Comparison of ENCODE assay signal across 19 cellular contexts in genomic region chr1:160584784-160585183, GRCh38. TPM values are rescaled to one million over a fixed set of nuclear protein-coding genes. Genes with fewer than 3 reads are reported as not detected.
DNase-seq lines count a peak whose midpoint lies in the region; ATAC-seq and TF ChIP-seq lines count a peak whose summit lies in the region.
"Had no signal": no experiment of that assay in that cellular context is flagged by ENCODE, and none has a peak within 500 bp of the region (broad histone marks: within the 10 kb centered on the region; RNA-seq: fewer than 3 reads in every experiment).

No MANE protein-coding gene starts in this region.

- H3K9me2 ChIP-seq in OCI-LY1 (ENCODE audit: low read depth, low read length) = no peaks in the 10 kb centered on the region

- H3K4me1 ChIP-seq in OCI-LY1 (ENCODE audit: insufficient read depth, low read length, severe bottlenecking) = peaks cover 20% of the 10 kb centered on the region

- no peak overlapping the region for H3K4me3 Mint-ChIP-seq in activated CD8-positive, alpha-beta memory T cell treated with anti-CD3 and anti-CD28 coated beads, Interleukin-2, amount 10 ng/mL, durations not matched to agents 7 days and 5 days
- peak overlapping the region; percentile 55 for H3K4me3 Mint-ChIP-seq in central memory CD8-positive, alpha-beta T cell
- H3K4me3 Mint-ChIP-seq in stimulated activated naive B cell treated with anti-CD40 and anti-IgM and Interleukin-4, amounts not matched to agents 10 μg/mL and 1 μg/mL and 100 μg/mL, for 72 hours = no peak overlapping the region
- H3K4me3 Mint-ChIP-seq: CD14-positive monocyte had no signal

- H3F3A ChIP-seq in OCI-LY1 (ENCODE audit: insufficient read depth, low read length) = no peaks in the 10 kb centered on the region

- H3K79me2 ChIP-seq in OCI-LY1 (ENCODE audit: insufficient read depth, low read length) = no peaks in the 10 kb centered on the region

- CTCF ChIA-PET in activated CD8-positive, alpha-beta memory T cell treated with anti-CD3 and anti-CD28 coated beads, Interleukin-2, amount 10 ng/mL, durations not matched to agents 7 days and 5 days (lab: Charles Lee) = interaction anchor here (0.9 to 1.8 kb wide), 5 partner anchors 14 to 293 kb away, joined by 3 to 12 read pairs (median 4); no protein-coding TSS in a partner anchor

- H3K36me3 Mint-ChIP-seq in activated CD8-positive, alpha-beta memory T cell treated with anti-CD3 and anti-CD28 coated beads, Interleukin-2, amount 10 ng/mL, durations not matched to agents 7 days and 5 days = peaks cover 17% of the 10 kb centered on the region
- H3K36me3 Mint-ChIP-seq in central memory CD8-positive, alpha-beta T cell (ENCODE audit: insufficient read depth) = no peaks in the 10 kb centered on the region
- peaks cover 2 to 4% of the 10 kb centered on the region in 2 donors for H3K36me3 Mint-ChIP-seq in stimulated activated naive B cell treated with anti-CD40 and anti-IgM and Interleukin-4, amounts not matched to agents 10 μg/mL and 1 μg/mL and 100 μg/mL, for 72 hours

- no peak for DNase-seq in activated CD8-positive, alpha-beta memory T cell treated with anti-CD3 and anti-CD28 coated beads, Interleukin-2, amount 10 ng/mL, durations not matched to agents 7 days and 5 days
- no peak for DNase-seq in activated CD8-positive, alpha-beta memory T cell treated with anti-CD3 and anti-CD28 coated beads for 24 hours
- no peak for DNase-seq in central memory CD8-positive, alpha-beta T cell (ENCODE audit: low spot score in 2 of 2)
- no peak for DNase-seq in stimulated activated naive B cell treated with anti-CD40 and anti-IgM and Interleukin-4, amounts not matched to agents 10 μg/mL and 1 μg/mL and 100 μg/mL, for 72 hours
- DNase-seq in AML-193 (lab: John Stamatoyannopoulos, UW) (no peak), NCI-H1105 treated with DMSO at 0.1 percent for 48 hours (lab: John Stamatoyannopoulos, UW) (no peak)
- DNase-seq: DMS79 treated with DMSO at 0.1 percent for 48 hours, Karpas-422, MG63, NCI-H1092, NCI-H2081 treated with DMSO at 0.1 percent for 48 hours, NCI-H524, SHP77 had no signal

- no peak overlapping the region for H3K9ac ChIP-seq in OCI-LY1 (ENCODE audit: low read length)

- H4K20me1 ChIP-seq in OCI-LY1 (ENCODE audit: insufficient read depth, low read length) = no peaks in the 10 kb centered on the region

- no peak for ATAC-seq in activated CD8-positive, alpha-beta memory T cell treated with anti-CD3 and anti-CD28 coated beads, Interleukin-2, amount 10 ng/mL, durations not matched to agents 7 days and 5 days
- ATAC-seq in central memory CD8-positive, alpha-beta T cell (replicated peaks; ENCODE audit: extremely low read depth, poor library complexity, severe bottlenecking) = no peak
- ATAC-seq in stimulated activated naive B cell treated with anti-CD40 and anti-IgM and Interleukin-4, amounts not matched to agents 10 μg/mL and 1 μg/mL and 100 μg/mL, for 72 hours (replicated peaks) = no peak
- ATAC-seq in HG03565 (IDR thresholded peaks at IDR 0.05; ENCODE audit: unreplicated experiment) = no peak

- peak overlapping the region; percentile 33; the same call in 1 of the 2 replicates for H2AFZ ChIP-seq in OCI-LY1 (ENCODE audit: low read length)

- peaks cover 6% of the 10 kb centered on the region for H3K9me3 Mint-ChIP-seq in activated CD8-positive, alpha-beta memory T cell treated with anti-CD3 and anti-CD28 coated beads, Interleukin-2, amount 10 ng/mL, durations not matched to agents 7 days and 5 days (ENCODE audit: low read depth)
- no peaks in the 10 kb centered on the region for H3K9me3 Mint-ChIP-seq in central memory CD8-positive, alpha-beta T cell
- peaks cover 0 to 4% of the 10 kb centered on the region in 2 donors for H3K9me3 Mint-ChIP-seq in stimulated activated naive B cell treated with anti-CD40 and anti-IgM and Interleukin-4, amounts not matched to agents 10 μg/mL and 1 μg/mL and 100 μg/mL, for 72 hours

- no peak overlapping the region for H3K27ac ChIP-seq in OCI-LY1 (ENCODE audit: low read depth, low read length, poor library complexity, severe bottlenecking)

- H3K4me3 ChIP-seq in OCI-LY1 (ENCODE audit: low read depth, low read length, poor library complexity, severe bottlenecking) = no peak overlapping the region
- H3K4me3 ChIP-seq: MG63 had no signal

- no peaks in the 10 kb centered on the region for H3K9me3 ChIP-seq in OCI-LY1 (ENCODE audit: low read length)
- H3K9me3 ChIP-seq: MG63 had no signal

- peaks cover 32% of the 10 kb centered on the region for H3K4me1 Mint-ChIP-seq in activated CD8-positive, alpha-beta memory T cell treated with anti-CD3 and anti-CD28 coated beads, Interleukin-2, amount 10 ng/mL, durations not matched to agents 7 days and 5 days
- H3K4me1 Mint-ChIP-seq in central memory CD8-positive, alpha-beta T cell = peaks cover 60% of the 10 kb centered on the region
- peaks cover 14 to 33% of the 10 kb centered on the region in 2 donors for H3K4me1 Mint-ChIP-seq in stimulated activated naive B cell treated with anti-CD40 and anti-IgM and Interleukin-4, amounts not matched to agents 10 μg/mL and 1 μg/mL and 100 μg/mL, for 72 hours

- no peak for TF ChIP-seq CTCF in OCI-LY1 (IDR thresholded peaks at IDR 0.05; ENCODE audit: low read length)

- H3K4me2 ChIP-seq in OCI-LY1 (ENCODE audit: low read length) = no peak overlapping the region

- H3K36me3 ChIP-seq in OCI-LY1 (ENCODE audit: insufficient read depth, low read length) = no peaks in the 10 kb centered on the region
- H3K36me3 ChIP-seq: MG63 had no signal

- H3K27me3 Mint-ChIP-seq in activated CD8-positive, alpha-beta memory T cell treated with anti-CD3 and anti-CD28 coated beads, Interleukin-2, amount 10 ng/mL, durations not matched to agents 7 days and 5 days = no peaks in the 10 kb centered on the region
- no peaks in the 10 kb centered on the region for H3K27me3 Mint-ChIP-seq in central memory CD8-positive, alpha-beta T cell
- H3K27me3 Mint-ChIP-seq in stimulated activated naive B cell treated with anti-CD40 and anti-IgM and Interleukin-4, amounts not matched to agents 10 μg/mL and 1 μg/mL and 100 μg/mL, for 72 hours = no peaks in the 10 kb centered on the region

- H3K27ac Mint-ChIP-seq in activated CD8-positive, alpha-beta memory T cell treated with anti-CD3 and anti-CD28 coated beads, Interleukin-2, amount 10 ng/mL, durations not matched to agents 7 days and 5 days = peak overlapping the region; percentile 1
- peak overlapping the region; percentile 76 for H3K27ac Mint-ChIP-seq in central memory CD8-positive, alpha-beta T cell (ENCODE audit: low read depth)
- peak overlapping the region; percentile 20 for H3K27ac Mint-ChIP-seq in stimulated activated naive B cell treated with anti-CD40 and anti-IgM and Interleukin-4, amounts not matched to agents 10 μg/mL and 1 μg/mL and 100 μg/mL, for 72 hours
- H3K27ac Mint-ChIP-seq: CD14-positive monocyte had no signal

- no peaks in the 10 kb centered on the region for H3K27me3 ChIP-seq in OCI-LY1 (ENCODE audit: insufficient read depth, low read length)

RNA-seq across cellular contexts. Expression of gene CD84, which starts 5.5 kb away (rescaled TPM):
- total RNA-seq in activated CD8-positive, alpha-beta memory T cell treated with anti-CD3 and anti-CD28 coated beads, Interleukin-2, amount 10 ng/mL, durations not matched to agents 7 days and 5 days = 10 to 100 TPM; 29.9 to 34.6 TPM
- total RNA-seq: A673, G401, H4 had no signal

Comparison
In these comparisons a context has a peak if more than half of its experiments do, and no peak if none do; other contexts are left out.
1. H3K27ac Mint-ChIP-seq: peak in every context shown above with its lines; median percentile 76 in central memory CD8-positive, alpha-beta T cell; 20 in stimulated activated naive B cell treated with anti-CD40 and anti-IgM and Interleukin-4, amounts not matched to agents 10 μg/mL and 1 μg/mL and 100 μg/mL, for 72 hours; 1 in activated CD8-positive, alpha-beta memory T cell treated with anti-CD3 and anti-CD28 coated beads, Interleukin-2, amount 10 ng/mL, durations not matched to agents 7 days and 5 days.